In genomic region chr20:61692476-61692875, GRCh38 we compare ENCODE assay signal across 28 cellular contexts.
"Had no signal": no experiment of that assay in that cellular context is flagged by ENCODE, and none has a peak within 500 bp of the region (broad histone marks: within the 10 kb centered on the region; RNA-seq: fewer than 3 reads in every experiment).

No MANE protein-coding gene starts in this region.

- H3K27ac ChIP-seq: hepatocyte, left ventricle myocardium inferior, neural progenitor cell, neutrophil, ovary, right atrium auricular region, right lobe of liver, stomach, testis, thyroid gland, transverse colon, upper lobe of right lung had no signal

- H3K4me1 Mint-ChIP-seq: mesothelial cell of epicardium; naive B cell; nephron progenitor cell; stimulated activated memory B cell treated with anti-CD40 and anti-IgM and Interleukin-4, amounts not matched to agents 10 μg/mL and 1 μg/mL and 100 μg/mL, for 72 hours had no signal

- ATAC-seq: natural killer cell; right lobe of liver; stimulated activated memory B cell treated with anti-CD40 and anti-IgM and Interleukin-4, amounts not matched to agents 10 μg/mL and 1 μg/mL and 100 μg/mL, for 72 hours; stimulated activated naive CD8-positive, alpha-beta T cell treated with anti-CD3 and anti-CD28 coated beads, Interleukin-15, Interleukin-2, amounts not matched to agents 100 U/mL and 50 U/mL, for 24 hours; upper lobe of right lung had no signal

- H3K4me3 ChIP-seq: hepatocyte, left ventricle myocardium inferior, lung, neural progenitor cell, ovary, right atrium auricular region, right lobe of liver, smooth muscle cell, stomach, testis, thyroid gland, transverse colon, upper lobe of right lung had no signal

- H3K4me1 ChIP-seq: left ventricle myocardium inferior, neural progenitor cell, right atrium auricular region, right lobe of liver, stomach, testis, thyroid gland, transverse colon, upper lobe of right lung had no signal

- H3K4me2 ChIP-seq: hepatocyte, neural progenitor cell, smooth muscle cell had no signal

- H3K27ac Mint-ChIP-seq: mesothelial cell of epicardium; naive B cell; natural killer cell; progenitor cell of endocrine pancreas; stimulated activated memory B cell treated with anti-CD40 and anti-IgM and Interleukin-4, amounts not matched to agents 10 μg/mL and 1 μg/mL and 100 μg/mL, for 72 hours had no signal

- H3K9me3 ChIP-seq: left ventricle myocardium inferior, ovary, right atrium auricular region, right lobe of liver, stomach, testis, thyroid gland, transverse colon, upper lobe of right lung had no signal

- H3K36me3 Mint-ChIP-seq: mesothelial cell of epicardium; naive B cell; natural killer cell; neural progenitor cell; stimulated activated memory B cell treated with anti-CD40 and anti-IgM and Interleukin-4, amounts not matched to agents 10 μg/mL and 1 μg/mL and 100 μg/mL, for 72 hours had no signal

- H3K27me3 ChIP-seq: neural progenitor cell, neutrophil, ovary, right atrium auricular region, right lobe of liver, testis, thyroid gland, transverse colon had no signal

- H3K9ac ChIP-seq: neural progenitor cell had no signal

- H3K36me3 ChIP-seq: left ventricle myocardium inferior, neural progenitor cell, neutrophil, ovary, right atrium auricular region, right lobe of liver, stomach, thyroid gland, transverse colon, upper lobe of right lung had no signal

- H2AFZ ChIP-seq: hepatocyte, neural progenitor cell had no signal

- H3K9me3 Mint-ChIP-seq: mesothelial cell of epicardium, nephron progenitor cell, neural progenitor cell had no signal

- H3K79me2 ChIP-seq: hepatocyte had no signal

- H3K4me3 Mint-ChIP-seq: mesothelial cell of epicardium; natural killer cell; nephron progenitor cell; neural progenitor cell; stimulated activated memory B cell treated with anti-CD40 and anti-IgM and Interleukin-4, amounts not matched to agents 10 μg/mL and 1 μg/mL and 100 μg/mL, for 72 hours had no signal

- DNase-seq: islet precursor cell; mesendoderm; naive B cell; natural killer cell; nephron progenitor cell; occipital lobe; ovary; stimulated activated CD4-positive, alpha-beta T cell treated with anti-CD3 and anti-CD28 coated beads, Interleukin-1b, Interleukin-23, amount 100 ng/mL, for 48 hours; stimulated activated CD4-positive, alpha-beta T cell treated with anti-CD3 and anti-CD28 coated beads, Interleukin-2, amount 100 ng/mL, for 48 hours; stimulated activated CD4-positive, alpha-beta T cell treated with anti-CD3 and anti-CD28 coated beads, Interleukin-4, amount 100 ng/mL, for 4 hours; stimulated activated CD8-positive, alpha-beta memory T cell treated with anti-CD3 and anti-CD28 coated beads, Interleukin-4, amount 100 ng/mL, for 48 hours; stimulated activated naive CD8-positive, alpha-beta T cell treated with anti-CD3 and anti-CD28 coated beads, Interleukin-15, Interleukin-2, amounts not matched to agents 100 U/mL and 50 U/mL, for 24 hours; stomach; testis; thyroid gland; transverse colon; upper lobe of right lung had no signal
